3 cellular contexts compared by ENCODE assay signal in the genomic region with DNA sequence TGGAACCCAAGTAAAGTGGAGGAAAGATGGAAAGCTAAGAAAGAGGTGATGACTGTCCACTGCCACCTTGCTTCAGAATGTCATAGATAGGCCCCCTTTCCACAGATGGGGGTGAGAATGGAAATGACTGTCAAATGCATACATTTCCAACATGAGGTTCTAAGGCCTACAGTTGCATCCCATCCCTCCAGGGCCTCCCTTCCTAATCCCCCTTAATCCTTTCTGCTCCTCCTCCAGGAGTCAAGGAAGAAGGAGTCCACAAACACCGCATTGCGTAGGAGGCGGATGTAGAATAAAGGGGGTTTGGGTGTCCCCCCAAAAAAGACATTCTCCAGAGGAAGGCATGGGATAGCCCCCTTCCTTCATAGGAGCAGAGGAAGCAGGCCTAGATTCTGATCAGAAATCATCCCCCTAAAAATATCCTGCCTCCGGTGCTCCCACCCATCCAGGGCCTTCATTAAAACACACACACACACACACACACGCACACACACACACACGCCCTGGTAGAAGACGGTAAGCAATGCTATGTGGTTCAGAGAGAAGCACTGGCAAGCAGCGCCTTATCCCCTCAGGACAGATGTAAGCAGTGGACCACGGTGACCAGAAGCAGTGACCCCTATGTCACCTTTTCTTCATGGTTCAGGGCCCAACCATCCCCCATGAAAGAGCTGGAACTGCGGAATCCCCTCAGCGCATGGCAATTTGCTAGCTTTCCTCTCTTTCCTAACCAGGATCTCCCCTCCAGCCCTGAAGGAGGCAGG.
TF ChIP-seq lines count a peak whose summit lies in the region.

No MANE protein-coding gene starts in this region.

TF ChIP-seq in SK-N-SH, 30 proteins besides CTCF, POLR2A, EP300 and RAD21:
- TF ChIP-seq GABPA (IDR thresholded peaks at IDR 0.05; ENCODE audit: low read depth) (no peak), FOXM1 (IDR thresholded peaks at IDR 0.05; ENCODE audit: low read depth) (no peak), SIN3A (IDR thresholded peaks at IDR 0.05; ENCODE audit: borderline replicate concordance, low read depth, low read length) (no peak), JUND (IDR thresholded peaks at IDR 0.05) (no peak), TCF12 (IDR thresholded peaks at IDR 0.05) (no peak), FOSL2 (IDR thresholded peaks at IDR 0.05; ENCODE audit: borderline replicate concordance, low read depth) (no peak), IRF3 (IDR thresholded peaks at IDR 0.05; ENCODE audit: low read depth, low read length) (no peak), RFX5 (IDR thresholded peaks at IDR 0.05; ENCODE audit: low read length) (no peak), GATA2 (CRISPR knock-in tag; IDR thresholded peaks at IDR 0.05) (no peak), ELF1 (IDR thresholded peaks at IDR 0.05) (no peak), YY1 (IDR thresholded peaks at IDR 0.05; ENCODE audit: low read depth) (no peak), MEF2A (IDR thresholded peaks at IDR 0.05; ENCODE audit: borderline replicate concordance, low read depth) (no peak), PBX3 (IDR thresholded peaks at IDR 0.05) (no peak), NRF1 (IDR thresholded peaks at IDR 0.05; ENCODE audit: low read depth, low read length) (no peak), SMC3 (IDR thresholded peaks at IDR 0.05; ENCODE audit: low read depth, low read length) (no peak), TAF1 (IDR thresholded peaks at IDR 0.05; ENCODE audit: borderline replicate concordance, low read depth, low read length) (no peak)
- TF ChIP-seq, protein P1, sequence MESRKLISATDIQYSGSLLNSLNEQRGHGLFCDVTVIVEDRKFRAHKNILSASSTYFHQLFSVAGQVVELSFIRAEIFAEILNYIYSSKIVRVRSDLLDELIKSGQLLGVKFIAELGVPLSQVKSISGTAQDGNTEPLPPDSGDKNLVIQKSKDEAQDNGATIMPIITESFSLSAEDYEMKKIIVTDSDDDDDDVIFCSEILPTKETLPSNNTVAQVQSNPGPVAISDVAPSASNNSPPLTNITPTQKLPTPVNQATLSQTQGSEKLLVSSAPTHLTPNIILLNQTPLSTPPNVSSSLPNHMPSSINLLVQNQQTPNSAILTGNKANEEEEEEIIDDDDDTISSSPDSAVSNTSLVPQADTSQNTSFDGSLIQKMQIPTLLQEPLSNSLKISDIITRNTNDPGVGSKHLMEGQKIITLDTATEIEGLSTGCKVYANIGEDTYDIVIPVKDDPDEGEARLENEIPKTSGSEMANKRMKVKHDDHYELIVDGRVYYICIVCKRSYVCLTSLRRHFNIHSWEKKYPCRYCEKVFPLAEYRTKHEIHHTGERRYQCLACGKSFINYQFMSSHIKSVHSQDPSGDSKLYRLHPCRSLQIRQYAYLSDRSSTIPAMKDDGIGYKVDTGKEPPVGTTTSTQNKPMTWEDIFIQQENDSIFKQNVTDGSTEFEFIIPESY (IDR thresholded peaks at IDR 0.05; ENCODE audit: borderline replicate concordance, low read depth) = no peak
- TF ChIP-seq, protein P2, sequence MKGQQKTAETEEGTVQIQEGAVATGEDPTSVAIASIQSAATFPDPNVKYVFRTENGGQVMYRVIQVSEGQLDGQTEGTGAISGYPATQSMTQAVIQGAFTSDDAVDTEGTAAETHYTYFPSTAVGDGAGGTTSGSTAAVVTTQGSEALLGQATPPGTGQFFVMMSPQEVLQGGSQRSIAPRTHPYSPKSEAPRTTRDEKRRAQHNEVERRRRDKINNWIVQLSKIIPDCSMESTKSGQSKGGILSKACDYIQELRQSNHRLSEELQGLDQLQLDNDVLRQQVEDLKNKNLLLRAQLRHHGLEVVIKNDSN (IDR thresholded peaks at IDR 0.05; ENCODE audit: borderline replicate concordance, low read depth) = no peak

TF ChIP-seq in SK-N-SH treated with all-trans-retinoic acid at 6 μM for 48 hours, 23 proteins besides CTCF, POLR2A, EP300 and RAD21:
- no peak for TF ChIP-seq ZNF565 (CRISPR knock-in tag; conservative IDR thresholded peaks at IDR 0.05; ENCODE audit: low read depth)
- no peak for TF ChIP-seq ESRRG (CRISPR knock-in tag; IDR thresholded peaks at IDR 0.05)
- TF ChIP-seq PPARA (CRISPR knock-in tag; IDR thresholded peaks at IDR 0.05; ENCODE audit: borderline replicate concordance) = no peak
- no peak for TF ChIP-seq ZFP3 (CRISPR knock-in tag; IDR thresholded peaks at IDR 0.05)
- no peak for TF ChIP-seq ZNF8 (CRISPR knock-in tag; IDR thresholded peaks at IDR 0.05)
- no peak for TF ChIP-seq ZC3H10 (CRISPR knock-in tag; IDR thresholded peaks at IDR 0.05)
- no peak for TF ChIP-seq OSR1 (CRISPR knock-in tag; IDR thresholded peaks at IDR 0.05)
- TF ChIP-seq GLIS3 (CRISPR knock-in tag; IDR thresholded peaks at IDR 0.05) = no peak
- no peak for TF ChIP-seq CSRNP3 (CRISPR knock-in tag; IDR thresholded peaks at IDR 0.05)
- TF ChIP-seq ISL1 (CRISPR knock-in tag; IDR thresholded peaks at IDR 0.05) = no peak
- no peak for TF ChIP-seq TOX (CRISPR knock-in tag; IDR thresholded peaks at IDR 0.05; ENCODE audit: borderline replicate concordance)
- TF ChIP-seq RARB (CRISPR knock-in tag; IDR thresholded peaks at IDR 0.05) = no peak

TF ChIP-seq in H1, 55 proteins besides CTCF, POLR2A, EP300 and RAD21:
- no peak for TF ChIP-seq PHF8 (conservative IDR thresholded peaks at IDR 0.05; ENCODE audit: low read depth, low read length)
- no peak for TF ChIP-seq TBP (IDR thresholded peaks at IDR 0.05; ENCODE audit: low read depth, low read length)
TF ChIP-seq in H1: peak in this region for 0.
